ENCODE assay signal across 8 cellular contexts in genomic region chr19:50486823-50487515, GRCh38. TPM values are rescaled to one million over a fixed set of nuclear protein-coding genes. Genes with fewer than 3 reads are reported as not detected.
A peak's percentile ranks its signal among the peaks of the same experiment; 100 is the strongest.
DNase-seq lines count a peak whose midpoint lies in the region; ATAC-seq, FAIRE-seq and TF ChIP-seq lines count a peak whose summit lies in the region.

No MANE protein-coding gene starts in this region.

- TF ChIP-seq RAD21 in A549 (conservative IDR thresholded peaks at IDR 0.05 in 1 of 2, IDR thresholded peaks at IDR 0.05 in 1 of 2) = peak in 1 of 2 experiments; percentile 43; a peak in 2 of 5 replicates

- H3K4me1 ChIP-seq in A549 = peaks cover 4% of the 10 kb centered on the region; the same call in 2 of the 3 replicates

- 86% methylated on average over 18 of the region's 18 CpGs for WGBS in A549 (ENCODE audit: missing lambda C conversion rate)

- peak overlapping the region; percentile 83 for H3K27ac Mint-ChIP-seq in dendritic cell treated with granulocyte-macrophage colony-stimulating factor and Interleukin-4, amounts not matched to agents 40 ng/mL and 50 ng/mL, for 4 days
- H3K27ac Mint-ChIP-seq in neural crest cell (ENCODE audit: unreplicated experiment) = no peak overlapping the region

- H3K4me2 ChIP-seq in A549 = no peak overlapping the region

- ATAC-seq in A549 (peak in 1 of 2 experiments; percentile 52; a peak in 3 of 6 replicates), GM18867 (IDR thresholded peaks at IDR 0.05; ENCODE audit: unreplicated experiment) (no peak), HG02970 (IDR thresholded peaks at IDR 0.05; ENCODE audit: low FRiP score, unreplicated experiment) (no peak)

- intact Hi-C loops in dendritic cell treated with granulocyte-macrophage colony-stimulating factor and Interleukin-4, amounts not matched to agents 40 ng/mL and 50 ng/mL, for 4 days (cut with micrococcal nuclease) = no loop called here

- H3K27me3 Mint-ChIP-seq in dendritic cell treated with granulocyte-macrophage colony-stimulating factor and Interleukin-4, amounts not matched to agents 40 ng/mL and 50 ng/mL, for 4 days = peaks cover 3% of the 10 kb centered on the region
- H3K27me3 Mint-ChIP-seq in neural crest cell (ENCODE audit: low read depth) = peaks cover 52% of the 10 kb centered on the region

- peaks cover 58% of the 10 kb centered on the region for H3K4me1 Mint-ChIP-seq in dendritic cell treated with granulocyte-macrophage colony-stimulating factor and Interleukin-4, amounts not matched to agents 40 ng/mL and 50 ng/mL, for 4 days (ENCODE audit: low read depth)
- peaks cover 48% of the 10 kb centered on the region for H3K4me1 Mint-ChIP-seq in neural crest cell

- TF ChIP-seq CTCF in A549 (IDR thresholded peaks at IDR 0.05) = peak; percentile 50
- TF ChIP-seq CTCF in GM20000 (IDR thresholded peaks at IDR 0.05; ENCODE audit: extremely low read depth, missing control alignments) = peak; percentile 20
- TF ChIP-seq CTCF in neural crest cell (conservative IDR thresholded peaks at IDR 0.05) = peak; percentile 70

- TF ChIP-seq POLR2A in A549 (IDR thresholded peaks at IDR 0.05; ENCODE audit: low read length) = no peak

- TF ChIP-seq EP300 in A549 (IDR thresholded peaks at IDR 0.05) = no peak

- peaks cover 14% of the 10 kb centered on the region for H3K9me3 Mint-ChIP-seq in dendritic cell treated with granulocyte-macrophage colony-stimulating factor and Interleukin-4, amounts not matched to agents 40 ng/mL and 50 ng/mL, for 4 days
- H3K9me3 Mint-ChIP-seq in neural crest cell = peaks cover 6% of the 10 kb centered on the region

- POLR2A ChIA-PET in A549 (lab: Yijun Ruan, JAX) = no interaction called here

- CTCF ChIA-PET in A549 (lab: Yijun Ruan, JAX) = interaction anchor here (0.6 to 2.6 kb wide), 14 partner anchors 8 to 165 kb away, joined by 3 to 24 read pairs (median 3); no protein-coding TSS in a partner anchor

- peaks cover 16% of the 10 kb centered on the region for H3K9me3 ChIP-seq in A549

- DNase-seq in A549 (ENCODE audit: low read depth in 1 of 2, low spot score in 1 of 2) (peak in 1 of 2 experiments; percentile 92), GM20000 (ENCODE audit: low spot score) (no peak), T-helper 1 cell (peak in 3 of 5 donors; percentile 32 to 51 (median 35)), neural crest cell (ENCODE audit: low read depth, low spot score) (peak; percentile 67), HTR-8/SVneo (ENCODE audit: insufficient read length, low spot score) (no peak)

- H3K27ac ChIP-seq in A549 = no peak overlapping the region

- no peak overlapping the region for H3K4me3 ChIP-seq in A549

- peak; percentile 59 for FAIRE-seq in A549 (lab: Jason Lieb, UNC)
- no peak for FAIRE-seq in HTR-8/SVneo (lab: Jason Lieb, UNC)

- H3K4me3 Mint-ChIP-seq in dendritic cell treated with granulocyte-macrophage colony-stimulating factor and Interleukin-4, amounts not matched to agents 40 ng/mL and 50 ng/mL, for 4 days = peak overlapping the region; percentile 8
- peak overlapping the region; percentile 63 for H3K4me3 Mint-ChIP-seq in neural crest cell

- H3K36me3 Mint-ChIP-seq in dendritic cell treated with granulocyte-macrophage colony-stimulating factor and Interleukin-4, amounts not matched to agents 40 ng/mL and 50 ng/mL, for 4 days (ENCODE audit: low read depth) = peaks cover 44% of the 10 kb centered on the region
- H3K36me3 Mint-ChIP-seq in neural crest cell (ENCODE audit: low read depth) = peaks cover 20% of the 10 kb centered on the region

TF ChIP-seq in A549, 52 proteins besides CTCF, POLR2A, EP300 and RAD21:
- TF ChIP-seq RFX5 (IDR thresholded peaks at IDR 0.05) (no peak), MYC (IDR thresholded peaks at IDR 0.05; ENCODE audit: borderline replicate concordance, low read length) (no peak), EHF (CRISPR knock-in tag; IDR thresholded peaks at IDR 0.05) (no peak), EHMT2 (IDR thresholded peaks at IDR 0.05; ENCODE audit: low read depth) (no peak)

RNA-seq across cellular contexts. Expression of gene GARIN5A, which starts 10.3 kb away (rescaled TPM):
- polyA plus RNA-seq in A549 (2011; rRNA removed) = 0.57 and 1.1 TPM in 2 replicates
- polyA plus RNA-seq in A549 (2012; cell fraction: cytosol; rRNA removed) = 1.2 and 1.5 TPM in 2 replicates
- polyA plus RNA-seq in A549 (2012; cell fraction: nucleus; rRNA removed) = 1.7 and 2.0 TPM in 2 replicates
- polyA plus RNA-seq in A549 (2017; fragmentation: RNase III; extraction: RNeasy Plus Mini Kit Qiagen cat#74134 plus additional on column Dnase treatment) = 1.5 to 2.5 TPM (median 1.7 TPM) in 3 replicates
- polyA minus RNA-seq in A549 (2011; rRNA and poly(A)+ RNA removed) = 0.91 and 1.4 TPM in 2 replicates
- total RNA-seq in neural crest cell = 1.1 and 1.3 TPM in 2 replicates

RNA-seq across cellular contexts. Expression of gene EMC10, which starts 10.7 kb away (rescaled TPM):
- 52.8 and 54.0 TPM in 2 replicates for polyA plus RNA-seq in A549 (2011; rRNA removed)
- 105 and 143 TPM in 2 replicates for polyA plus RNA-seq in A549 (2012; cell fraction: cytosol; rRNA removed)
- polyA plus RNA-seq in A549 (2012; cell fraction: nucleus; rRNA removed) = 127 and 152 TPM in 2 replicates
- 140 to 147 TPM (median 147 TPM) in 3 replicates for polyA plus RNA-seq in A549 (2017; fragmentation: RNase III; extraction: RNeasy Plus Mini Kit Qiagen cat#74134 plus additional on column Dnase treatment)
- 13.3 and 17.9 TPM in 2 replicates for polyA minus RNA-seq in A549 (2011; rRNA and poly(A)+ RNA removed)
- 125 and 129 TPM in 2 replicates for total RNA-seq in neural crest cell

RNA-seq across cellular contexts. Expression of gene JOSD2, which starts 24.0 kb away (rescaled TPM):
- 19.3 and 24.2 TPM in 2 replicates for polyA plus RNA-seq in A549 (2011; rRNA removed)
- 113 and 164 TPM in 2 replicates for polyA plus RNA-seq in A549 (2012; cell fraction: cytosol; rRNA removed)
- 81.5 and 129 TPM in 2 replicates for polyA plus RNA-seq in A549 (2012; cell fraction: nucleus; rRNA removed)
- 55.5 to 62.4 TPM (median 61.7 TPM) in 3 replicates for polyA plus RNA-seq in A549 (2017; fragmentation: RNase III; extraction: RNeasy Plus Mini Kit Qiagen cat#74134 plus additional on column Dnase treatment)
- polyA minus RNA-seq in A549 (2011; rRNA and poly(A)+ RNA removed) = 4.8 and 5.6 TPM in 2 replicates
- total RNA-seq in neural crest cell = 10.9 and 13.5 TPM in 2 replicates

RNA-seq across cellular contexts. Expression of gene ASPDH, which starts 26.7 kb away (rescaled TPM):
- polyA plus RNA-seq in A549 (2011; rRNA removed) (not detected in 2 replicates), A549 (2017; fragmentation: RNase III; extraction: RNeasy Plus Mini Kit Qiagen cat#74134 plus additional on column Dnase treatment) (not detected in 3 replicates)
- not detected in 2 replicates for polyA plus RNA-seq in A549 (2012; cell fraction: cytosol; rRNA removed)
- not detected in 2 replicates for polyA plus RNA-seq in A549 (2012; cell fraction: nucleus; rRNA removed)
- polyA minus RNA-seq in A549 (2011; rRNA and poly(A)+ RNA removed) = not detected in 2 replicates
- 1.2 TPM in 1 of 2 replicates, not detected in the other for total RNA-seq in neural crest cell

RNA-seq across cellular contexts. Expression of gene MYBPC2, which starts 54.3 kb away (rescaled TPM):
- polyA plus RNA-seq in A549 (2011; rRNA removed) (0.03 TPM in 1 of 2 replicates, not detected in the other), A549 (2017; fragmentation: RNase III; extraction: RNeasy Plus Mini Kit Qiagen cat#74134 plus additional on column Dnase treatment) (0.03 to 0.10 TPM in 2 of 3 replicates, not detected in the other)
- 0.07 TPM in 1 of 2 replicates, not detected in the other for polyA plus RNA-seq in A549 (2012; cell fraction: cytosol; rRNA removed)
- 0.01 TPM in 1 of 2 replicates, not detected in the other for polyA plus RNA-seq in A549 (2012; cell fraction: nucleus; rRNA removed)
- not detected in 2 replicates for polyA minus RNA-seq in A549 (2011; rRNA and poly(A)+ RNA removed)
- not detected in 2 replicates for total RNA-seq in neural crest cell

Comparison
In these comparisons a context has a peak if more than half of its experiments do, and no peak if none do; other contexts are left out.
1. DNase-seq: peak in T-helper 1 cell (3 of 5) and neural crest cell (single experiment); none in GM20000 (single experiment) and HTR-8/SVneo (single experiment).
2. CTCF ChIP-seq: peak in every context shown above with its lines; median percentile 70 in neural crest cell; 50 in A549; 20 in GM20000.